ENCODE assay signal across 1 cellular context in the genomic region with DNA sequence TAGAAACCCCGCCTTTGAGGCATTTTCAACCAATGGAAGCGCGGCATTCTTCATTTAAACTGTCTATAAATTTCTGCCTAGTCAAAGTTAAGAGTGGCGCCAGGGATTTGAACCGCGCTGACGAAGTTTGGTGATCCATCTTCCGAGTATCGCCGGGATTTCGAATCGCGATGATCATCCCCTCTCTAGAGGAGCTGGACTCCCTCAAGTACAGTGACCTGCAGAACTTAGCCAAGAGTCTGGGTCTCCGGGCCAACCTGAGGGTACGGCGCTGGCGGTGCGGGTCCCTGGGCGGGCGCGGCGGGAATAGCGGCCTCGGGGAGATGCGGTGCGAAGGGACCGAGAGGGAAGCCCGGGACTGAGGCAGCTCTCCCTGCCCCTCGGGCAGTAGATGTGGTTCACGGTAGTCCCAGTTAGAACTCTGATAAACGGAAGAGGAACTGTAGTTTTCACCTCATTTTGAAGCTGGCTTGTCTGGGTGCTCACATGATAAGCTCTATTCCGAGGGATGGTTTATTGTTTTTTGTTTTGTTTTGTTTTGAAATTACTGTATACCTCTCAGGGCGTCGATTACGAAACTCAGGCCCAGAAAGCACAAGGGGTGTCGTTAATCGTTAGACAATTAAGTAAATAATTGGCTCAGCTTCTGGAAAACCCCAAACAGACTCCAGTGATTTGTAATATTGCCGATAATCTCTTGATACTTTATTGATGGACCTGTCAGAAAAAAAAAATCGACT.
TF ChIP-seq lines count a peak whose summit lies in the region.

A gene with protein sequence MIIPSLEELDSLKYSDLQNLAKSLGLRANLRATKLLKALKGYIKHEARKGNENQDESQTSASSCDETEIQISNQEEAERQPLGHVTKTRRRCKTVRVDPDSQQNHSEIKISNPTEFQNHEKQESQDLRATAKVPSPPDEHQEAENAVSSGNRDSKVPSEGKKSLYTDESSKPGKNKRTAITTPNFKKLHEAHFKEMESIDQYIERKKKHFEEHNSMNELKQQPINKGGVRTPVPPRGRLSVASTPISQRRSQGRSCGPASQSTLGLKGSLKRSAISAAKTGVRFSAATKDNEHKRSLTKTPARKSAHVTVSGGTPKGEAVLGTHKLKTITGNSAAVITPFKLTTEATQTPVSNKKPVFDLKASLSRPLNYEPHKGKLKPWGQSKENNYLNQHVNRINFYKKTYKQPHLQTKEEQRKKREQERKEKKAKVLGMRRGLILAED (plus strand): TSS at position 94 of the 740 bp plus-strand sequence. CDS start 77 bp downstream, at position 171.

TF ChIP-seq in HepG2, 621 proteins besides CTCF, POLR2A, EP300 and RAD21 (continued from another document and continues in another):
- TF ChIP-seq, protein P1, sequence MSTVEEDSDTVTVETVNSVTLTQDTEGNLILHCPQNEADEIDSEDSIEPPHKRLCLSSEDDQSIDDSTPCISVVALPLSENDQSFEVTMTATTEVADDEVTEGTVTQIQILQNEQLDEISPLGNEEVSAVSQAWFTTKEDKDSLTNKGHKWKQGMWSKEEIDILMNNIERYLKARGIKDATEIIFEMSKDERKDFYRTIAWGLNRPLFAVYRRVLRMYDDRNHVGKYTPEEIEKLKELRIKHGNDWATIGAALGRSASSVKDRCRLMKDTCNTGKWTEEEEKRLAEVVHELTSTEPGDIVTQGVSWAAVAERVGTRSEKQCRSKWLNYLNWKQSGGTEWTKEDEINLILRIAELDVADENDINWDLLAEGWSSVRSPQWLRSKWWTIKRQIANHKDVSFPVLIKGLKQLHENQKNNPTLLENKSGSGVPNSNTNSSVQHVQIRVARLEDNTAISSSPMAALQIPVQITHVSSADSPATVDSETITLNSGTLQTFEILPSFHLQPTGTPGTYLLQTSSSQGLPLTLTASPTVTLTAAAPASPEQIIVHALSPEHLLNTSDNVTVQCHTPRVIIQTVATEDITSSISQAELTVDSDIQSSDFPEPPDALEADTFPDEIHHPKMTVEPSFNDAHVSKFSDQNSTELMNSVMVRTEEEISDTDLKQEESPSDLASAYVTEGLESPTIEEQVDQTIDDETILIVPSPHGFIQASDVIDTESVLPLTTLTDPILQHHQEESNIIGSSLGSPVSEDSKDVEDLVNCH (CRISPR knock-in tag; IDR thresholded peaks at IDR 0.05): no peak
- TF ChIP-seq, protein P2, sequence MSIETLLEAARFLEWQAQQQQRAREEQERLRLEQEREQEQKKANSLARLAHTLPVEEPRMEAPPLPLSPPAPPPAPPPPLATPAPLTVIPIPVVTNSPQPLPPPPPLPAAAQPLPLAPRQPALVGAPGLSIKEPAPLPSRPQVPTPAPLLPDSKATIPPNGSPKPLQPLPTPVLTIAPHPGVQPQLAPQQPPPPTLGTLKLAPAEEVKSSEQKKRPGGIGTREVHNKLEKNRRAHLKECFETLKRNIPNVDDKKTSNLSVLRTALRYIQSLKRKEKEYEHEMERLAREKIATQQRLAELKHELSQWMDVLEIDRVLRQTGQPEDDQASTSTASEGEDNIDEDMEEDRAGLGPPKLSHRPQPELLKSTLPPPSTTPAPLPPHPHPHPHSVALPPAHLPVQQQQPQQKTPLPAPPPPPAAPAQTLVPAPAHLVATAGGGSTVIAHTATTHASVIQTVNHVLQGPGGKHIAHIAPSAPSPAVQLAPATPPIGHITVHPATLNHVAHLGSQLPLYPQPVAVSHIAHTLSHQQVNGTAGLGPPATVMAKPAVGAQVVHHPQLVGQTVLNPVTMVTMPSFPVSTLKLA (IDR thresholded peaks at IDR 0.05): no peak
- TF ChIP-seq FOXO1 (CRISPR knock-in tag; IDR thresholded peaks at IDR 0.05) (0 out of 2 replicates have a peak, but pooled peaks have one; percentile 8), ZSCAN29 (CRISPR knock-in tag; conservative IDR thresholded peaks at IDR 0.05) (no peak), ZNF12 (CRISPR knock-in tag; IDR thresholded peaks at IDR 0.05) (no peak), HNRNPLL (IDR thresholded peaks at IDR 0.05; ENCODE audit: low read depth, low read length, poor library complexity, severe bottlenecking) (peak; percentile 77), YEATS2 (CRISPR knock-in tag; IDR thresholded peaks at IDR 0.05; ENCODE audit: borderline replicate concordance) (no peak), HNRNPH1 (optimal IDR thresholded peaks at IDR 0.05; ENCODE audit: low read depth, low read length) (no peak), ZNF468 (CRISPR knock-in tag; IDR thresholded peaks at IDR 0.05) (no peak), RELA (CRISPR knock-in tag; IDR thresholded peaks at IDR 0.05) (no peak), JARID2 (CRISPR knock-in tag; IDR thresholded peaks at IDR 0.05; ENCODE audit: insufficient replicate concordance) (no peak), PCBP1 (IDR thresholded peaks at IDR 0.05; ENCODE audit: borderline replicate concordance, low read depth, low read length) (no peak), ZNF878 (CRISPR knock-in tag; IDR thresholded peaks at IDR 0.05) (no peak), JUN (CRISPR knock-in tag; IDR thresholded peaks at IDR 0.05) (no peak), ZFP62 (CRISPR knock-in tag; IDR thresholded peaks at IDR 0.05) (no peak), ZNF232 (CRISPR knock-in tag; IDR thresholded peaks at IDR 0.05; ENCODE audit: borderline replicate concordance) (no peak), RBFOX2 (IDR thresholded peaks at IDR 0.05; ENCODE audit: low read depth, low read length) (no peak), ZNF501 (CRISPR knock-in tag; IDR thresholded peaks at IDR 0.05) (no peak), HES4 (CRISPR knock-in tag; IDR thresholded peaks at IDR 0.05; ENCODE audit: borderline replicate concordance) (no peak)
- TF ChIP-seq, protein P3, sequence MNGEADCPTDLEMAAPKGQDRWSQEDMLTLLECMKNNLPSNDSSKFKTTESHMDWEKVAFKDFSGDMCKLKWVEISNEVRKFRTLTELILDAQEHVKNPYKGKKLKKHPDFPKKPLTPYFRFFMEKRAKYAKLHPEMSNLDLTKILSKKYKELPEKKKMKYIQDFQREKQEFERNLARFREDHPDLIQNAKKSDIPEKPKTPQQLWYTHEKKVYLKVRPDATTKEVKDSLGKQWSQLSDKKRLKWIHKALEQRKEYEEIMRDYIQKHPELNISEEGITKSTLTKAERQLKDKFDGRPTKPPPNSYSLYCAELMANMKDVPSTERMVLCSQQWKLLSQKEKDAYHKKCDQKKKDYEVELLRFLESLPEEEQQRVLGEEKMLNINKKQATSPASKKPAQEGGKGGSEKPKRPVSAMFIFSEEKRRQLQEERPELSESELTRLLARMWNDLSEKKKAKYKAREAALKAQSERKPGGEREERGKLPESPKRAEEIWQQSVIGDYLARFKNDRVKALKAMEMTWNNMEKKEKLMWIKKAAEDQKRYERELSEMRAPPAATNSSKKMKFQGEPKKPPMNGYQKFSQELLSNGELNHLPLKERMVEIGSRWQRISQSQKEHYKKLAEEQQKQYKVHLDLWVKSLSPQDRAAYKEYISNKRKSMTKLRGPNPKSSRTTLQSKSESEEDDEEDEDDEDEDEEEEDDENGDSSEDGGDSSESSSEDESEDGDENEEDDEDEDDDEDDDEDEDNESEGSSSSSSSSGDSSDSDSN (CRISPR knock-in tag; IDR thresholded peaks at IDR 0.05): peak; percentile 95
- TF ChIP-seq, protein P4, sequence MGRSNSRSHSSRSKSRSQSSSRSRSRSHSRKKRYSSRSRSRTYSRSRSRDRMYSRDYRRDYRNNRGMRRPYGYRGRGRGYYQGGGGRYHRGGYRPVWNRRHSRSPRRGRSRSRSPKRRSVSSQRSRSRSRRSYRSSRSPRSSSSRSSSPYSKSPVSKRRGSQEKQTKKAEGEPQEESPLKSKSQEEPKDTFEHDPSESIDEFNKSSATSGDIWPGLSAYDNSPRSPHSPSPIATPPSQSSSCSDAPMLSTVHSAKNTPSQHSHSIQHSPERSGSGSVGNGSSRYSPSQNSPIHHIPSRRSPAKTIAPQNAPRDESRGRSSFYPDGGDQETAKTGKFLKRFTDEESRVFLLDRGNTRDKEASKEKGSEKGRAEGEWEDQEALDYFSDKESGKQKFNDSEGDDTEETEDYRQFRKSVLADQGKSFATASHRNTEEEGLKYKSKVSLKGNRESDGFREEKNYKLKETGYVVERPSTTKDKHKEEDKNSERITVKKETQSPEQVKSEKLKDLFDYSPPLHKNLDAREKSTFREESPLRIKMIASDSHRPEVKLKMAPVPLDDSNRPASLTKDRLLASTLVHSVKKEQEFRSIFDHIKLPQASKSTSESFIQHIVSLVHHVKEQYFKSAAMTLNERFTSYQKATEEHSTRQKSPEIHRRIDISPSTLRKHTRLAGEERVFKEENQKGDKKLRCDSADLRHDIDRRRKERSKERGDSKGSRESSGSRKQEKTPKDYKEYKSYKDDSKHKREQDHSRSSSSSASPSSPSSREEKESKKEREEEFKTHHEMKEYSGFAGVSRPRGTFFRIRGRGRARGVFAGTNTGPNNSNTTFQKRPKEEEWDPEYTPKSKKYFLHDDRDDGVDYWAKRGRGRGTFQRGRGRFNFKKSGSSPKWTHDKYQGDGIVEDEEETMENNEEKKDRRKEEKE (IDR thresholded peaks at IDR 0.05): no peak
- TF ChIP-seq, protein P5, sequence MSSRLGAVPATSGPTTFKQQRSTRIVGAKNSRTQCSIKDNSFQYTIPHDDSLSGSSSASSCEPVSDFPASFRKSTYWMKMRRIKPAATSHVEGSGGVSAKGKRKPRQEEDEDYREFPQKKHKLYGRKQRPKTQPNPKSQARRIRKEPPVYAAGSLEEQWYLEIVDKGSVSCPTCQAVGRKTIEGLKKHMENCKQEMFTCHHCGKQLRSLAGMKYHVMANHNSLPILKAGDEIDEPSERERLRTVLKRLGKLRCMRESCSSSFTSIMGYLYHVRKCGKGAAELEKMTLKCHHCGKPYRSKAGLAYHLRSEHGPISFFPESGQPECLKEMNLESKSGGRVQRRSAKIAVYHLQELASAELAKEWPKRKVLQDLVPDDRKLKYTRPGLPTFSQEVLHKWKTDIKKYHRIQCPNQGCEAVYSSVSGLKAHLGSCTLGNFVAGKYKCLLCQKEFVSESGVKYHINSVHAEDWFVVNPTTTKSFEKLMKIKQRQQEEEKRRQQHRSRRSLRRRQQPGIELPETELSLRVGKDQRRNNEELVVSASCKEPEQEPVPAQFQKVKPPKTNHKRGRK (CRISPR knock-in tag; IDR thresholded peaks at IDR 0.05): no peak
- TF ChIP-seq, protein P6, sequence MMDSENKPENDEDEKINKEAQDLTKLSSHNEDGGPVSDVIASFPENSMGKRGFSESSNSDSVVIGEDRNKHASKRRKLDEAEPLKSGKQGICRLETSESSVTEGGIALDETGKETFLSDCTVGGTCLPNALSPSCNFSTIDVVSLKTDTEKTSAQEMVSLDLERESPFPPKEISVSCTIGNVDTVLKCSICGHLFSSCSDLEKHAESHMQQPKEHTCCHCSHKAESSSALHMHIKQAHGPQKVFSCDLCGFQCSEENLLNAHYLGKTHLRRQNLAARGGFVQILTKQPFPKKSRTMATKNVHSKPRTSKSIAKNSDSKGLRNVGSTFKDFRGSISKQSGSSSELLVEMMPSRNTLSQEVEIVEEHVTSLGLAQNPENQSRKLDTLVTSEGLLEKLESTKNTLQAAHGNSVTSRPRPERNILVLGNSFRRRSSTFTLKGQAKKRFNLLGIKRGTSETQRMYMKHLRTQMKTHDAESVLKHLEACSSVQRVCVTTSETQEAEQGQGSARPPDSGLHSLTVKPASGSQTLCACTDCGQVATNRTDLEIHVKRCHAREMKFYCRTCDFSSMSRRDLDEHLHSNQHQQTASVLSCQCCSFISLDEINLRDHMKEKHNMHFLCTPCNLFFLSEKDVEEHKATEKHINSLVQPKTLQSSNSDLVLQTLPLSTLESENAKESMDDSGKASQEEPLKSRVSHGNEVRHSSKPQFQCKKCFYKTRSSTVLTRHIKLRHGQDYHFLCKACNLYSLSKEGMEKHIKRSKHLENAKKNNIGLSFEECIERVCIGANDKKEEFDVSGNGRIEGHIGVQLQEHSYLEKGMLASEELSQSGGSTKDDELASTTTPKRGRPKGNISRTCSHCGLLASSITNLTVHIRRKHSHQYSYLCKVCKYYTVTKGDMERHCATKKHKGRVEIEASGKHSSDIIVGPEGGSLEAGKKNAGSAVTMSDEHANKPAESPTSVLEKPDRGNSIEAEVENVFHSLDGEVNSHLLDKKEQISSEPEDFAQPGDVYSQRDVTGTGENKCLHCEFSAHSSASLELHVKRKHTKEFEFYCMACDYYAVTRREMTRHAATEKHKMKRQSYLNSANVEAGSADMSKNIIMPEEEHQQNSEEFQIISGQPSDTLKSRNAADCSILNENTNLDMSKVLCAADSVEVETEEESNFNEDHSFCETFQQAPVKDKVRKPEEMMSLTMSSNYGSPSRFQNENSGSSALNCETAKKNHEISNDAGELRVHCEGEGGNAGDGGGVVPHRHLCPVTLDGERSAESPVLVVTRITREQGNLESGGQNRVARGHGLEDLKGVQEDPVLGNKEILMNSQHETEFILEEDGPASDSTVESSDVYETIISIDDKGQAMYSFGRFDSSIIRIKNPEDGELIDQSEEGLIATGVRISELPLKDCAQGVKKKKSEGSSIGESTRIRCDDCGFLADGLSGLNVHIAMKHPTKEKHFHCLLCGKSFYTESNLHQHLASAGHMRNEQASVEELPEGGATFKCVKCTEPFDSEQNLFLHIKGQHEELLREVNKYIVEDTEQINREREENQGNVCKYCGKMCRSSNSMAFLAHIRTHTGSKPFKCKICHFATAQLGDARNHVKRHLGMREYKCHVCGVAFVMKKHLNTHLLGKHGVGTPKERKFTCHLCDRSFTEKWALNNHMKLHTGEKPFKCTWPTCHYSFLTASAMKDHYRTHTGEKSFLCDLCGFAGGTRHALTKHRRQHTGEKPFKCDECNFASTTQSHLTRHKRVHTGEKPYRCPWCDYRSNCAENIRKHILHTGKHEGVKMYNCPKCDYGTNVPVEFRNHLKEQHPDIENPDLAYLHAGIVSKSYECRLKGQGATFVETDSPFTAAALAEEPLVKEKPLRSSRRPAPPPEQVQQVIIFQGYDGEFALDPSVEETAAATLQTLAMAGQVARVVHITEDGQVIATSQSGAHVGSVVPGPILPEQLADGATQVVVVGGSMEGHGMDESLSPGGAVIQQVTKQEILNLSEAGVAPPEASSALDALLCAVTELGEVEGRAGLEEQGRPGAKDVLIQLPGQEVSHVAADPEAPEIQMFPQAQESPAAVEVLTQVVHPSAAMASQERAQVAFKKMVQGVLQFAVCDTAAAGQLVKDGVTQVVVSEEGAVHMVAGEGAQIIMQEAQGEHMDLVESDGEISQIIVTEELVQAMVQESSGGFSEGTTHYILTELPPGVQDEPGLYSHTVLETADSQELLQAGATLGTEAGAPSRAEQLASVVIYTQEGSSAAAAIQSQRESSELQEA (CRISPR knock-in tag; IDR thresholded peaks at IDR 0.05; ENCODE audit: not compliant biosample characterization): no peak
- TF ChIP-seq, protein P7, sequence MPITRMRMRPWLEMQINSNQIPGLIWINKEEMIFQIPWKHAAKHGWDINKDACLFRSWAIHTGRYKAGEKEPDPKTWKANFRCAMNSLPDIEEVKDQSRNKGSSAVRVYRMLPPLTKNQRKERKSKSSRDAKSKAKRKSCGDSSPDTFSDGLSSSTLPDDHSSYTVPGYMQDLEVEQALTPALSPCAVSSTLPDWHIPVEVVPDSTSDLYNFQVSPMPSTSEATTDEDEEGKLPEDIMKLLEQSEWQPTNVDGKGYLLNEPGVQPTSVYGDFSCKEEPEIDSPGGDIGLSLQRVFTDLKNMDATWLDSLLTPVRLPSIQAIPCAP (CRISPR knock-in tag; IDR thresholded peaks at IDR 0.05; ENCODE audit: low read depth): no peak
- TF ChIP-seq, protein P8, sequence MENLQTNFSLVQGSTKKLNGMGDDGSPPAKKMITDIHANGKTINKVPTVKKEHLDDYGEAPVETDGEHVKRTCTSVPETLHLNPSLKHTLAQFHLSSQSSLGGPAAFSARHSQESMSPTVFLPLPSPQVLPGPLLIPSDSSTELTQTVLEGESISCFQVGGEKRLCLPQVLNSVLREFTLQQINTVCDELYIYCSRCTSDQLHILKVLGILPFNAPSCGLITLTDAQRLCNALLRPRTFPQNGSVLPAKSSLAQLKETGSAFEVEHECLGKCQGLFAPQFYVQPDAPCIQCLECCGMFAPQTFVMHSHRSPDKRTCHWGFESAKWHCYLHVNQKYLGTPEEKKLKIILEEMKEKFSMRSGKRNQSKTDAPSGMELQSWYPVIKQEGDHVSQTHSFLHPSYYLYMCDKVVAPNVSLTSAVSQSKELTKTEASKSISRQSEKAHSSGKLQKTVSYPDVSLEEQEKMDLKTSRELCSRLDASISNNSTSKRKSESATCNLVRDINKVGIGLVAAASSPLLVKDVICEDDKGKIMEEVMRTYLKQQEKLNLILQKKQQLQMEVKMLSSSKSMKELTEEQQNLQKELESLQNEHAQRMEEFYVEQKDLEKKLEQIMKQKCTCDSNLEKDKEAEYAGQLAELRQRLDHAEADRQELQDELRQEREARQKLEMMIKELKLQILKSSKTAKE (CRISPR knock-in tag; IDR thresholded peaks at IDR 0.05; ENCODE audit: borderline replicate concordance): no peak
